Comparison of ENCODE assay signal across 22 cellular contexts in the genomic region with DNA sequence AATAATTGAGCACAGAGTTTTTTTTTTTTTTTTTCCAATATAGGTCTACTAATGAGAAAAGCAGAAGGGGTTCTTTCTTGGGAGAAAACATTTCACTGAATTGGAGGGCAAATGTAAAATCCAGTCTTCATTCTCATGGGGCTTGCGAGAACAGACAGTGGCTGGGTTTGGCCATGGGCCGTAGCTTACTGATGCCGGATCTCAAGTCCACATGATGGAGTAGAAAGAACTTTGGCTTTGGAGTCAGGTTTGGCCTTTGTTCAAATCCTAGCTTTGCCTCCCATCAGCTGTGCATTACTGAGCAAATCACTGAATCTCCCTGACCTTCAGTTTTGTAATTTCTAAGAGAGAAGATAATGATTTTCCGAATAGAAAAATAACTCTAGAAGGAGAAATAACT. TPM values are rescaled to one million over a fixed set of nuclear protein-coding genes. Genes with fewer than 3 reads are reported as not detected.
DNase-seq lines count a peak whose midpoint lies in the region; ATAC-seq and TF ChIP-seq lines count a peak whose summit lies in the region.
"Had no signal": no experiment of that assay in that cellular context is flagged by ENCODE, and none has a peak within 500 bp of the region (broad histone marks: within the 10 kb centered on the region; RNA-seq: fewer than 3 reads in every experiment).

No MANE protein-coding gene starts in this region.

- intact Hi-C loops in Right ventricle myocardium superior (cut with DNase I) (no loop called here), vagina (cut with DNase I) (no loop called here)

- no peak overlapping the region for H2AFZ ChIP-seq in smooth muscle cell (ENCODE audit: low read depth)

- H3K9me3 ChIP-seq in smooth muscle cell (replicated peaks; ENCODE audit: low read depth) (no peaks in the 10 kb centered on the region), vagina (no peaks in the 10 kb centered on the region)
- H3K9me3 ChIP-seq: HAP-1, SJCRH30 had no signal

- H3K4me3 ChIP-seq in smooth muscle cell (no peak overlapping the region), vagina (no peak overlapping the region)
- H3K4me3 ChIP-seq: HAP-1, SJCRH30 had no signal

- DNase-seq in amniotic epithelial cell (ENCODE audit: low read depth) (peak; percentile 89), Right ventricle myocardium superior (peak; percentile 81), smooth muscle cell (lab: John Stamatoyannopoulos, UW; ENCODE audit: unreplicated experiment) (no peak), vagina (ENCODE audit: extremely low spot score in 2 of 2) (no peak), OCI-M2 (lab: John Stamatoyannopoulos, UW; ENCODE audit: unreplicated experiment) (no peak), DMS79 (lab: John Stamatoyannopoulos, UW) (no peak), dedifferentiated amniotic fluid mesenchymal stem cell (ENCODE audit: extremely low spot score) (no peak)
- DNase-seq: activated CD4-positive, alpha-beta memory T cell treated with anti-CD3 and anti-CD28 coated beads for 36 hours; activated naive CD4-positive, alpha-beta T cell; activated T-cell treated with anti-CD3 and anti-CD28 coated beads, Interleukin-2, amount 50 U/mL, for 1 hour; anterior cingulate cortex; GDM1; naive B cell; NCI-H1417 treated with DMSO at 0.1 percent for 48 hours; NCI-H69; posterior cingulate gyrus; SJCRH30; T-helper 2 cell had no signal

- no peaks in the 10 kb centered on the region for H3K9me3 Mint-ChIP-seq in nephron
- H3K9me3 Mint-ChIP-seq: activated CD4-positive, alpha-beta memory T cell treated with anti-CD3 and anti-CD28 coated beads for 36 hours; dendritic cell treated with granulocyte-macrophage colony-stimulating factor and Interleukin-4, amounts not matched to agents 40 ng/mL and 50 ng/mL, for 4 days had no signal

- H3K4me1 ChIP-seq in smooth muscle cell (ENCODE audit: low read depth) (peaks cover 3% of the 10 kb centered on the region), vagina (peaks cover 25% of the 10 kb centered on the region)
- H3K4me1 ChIP-seq: HAP-1 had no signal

- H3K27ac Mint-ChIP-seq in nephron, result peak overlapping the region in 2 of 3 experiments; percentile 70 to 75
- H3K27ac Mint-ChIP-seq: activated CD4-positive, alpha-beta memory T cell treated with anti-CD3 and anti-CD28 coated beads for 36 hours; dendritic cell treated with granulocyte-macrophage colony-stimulating factor and Interleukin-4, amounts not matched to agents 40 ng/mL and 50 ng/mL, for 4 days; naive B cell had no signal

- H3K27me3 Mint-ChIP-seq in nephron (ENCODE audit: low read depth), result peaks cover 3% of the 10 kb centered on the region
- H3K27me3 Mint-ChIP-seq: activated CD4-positive, alpha-beta memory T cell treated with anti-CD3 and anti-CD28 coated beads for 36 hours; dendritic cell treated with granulocyte-macrophage colony-stimulating factor and Interleukin-4, amounts not matched to agents 40 ng/mL and 50 ng/mL, for 4 days had no signal

- H3K9ac ChIP-seq in smooth muscle cell (ENCODE audit: low read depth), result peak overlapping the region; percentile 78

- H3K36me3 ChIP-seq in smooth muscle cell (ENCODE audit: low read depth), result peaks cover 7% of the 10 kb centered on the region
- H3K36me3 ChIP-seq in vagina, result no peaks in the 10 kb centered on the region
- H3K36me3 ChIP-seq: HAP-1 had no signal

- H3F3A ChIP-seq in smooth muscle cell (ENCODE audit: low read depth), result peaks cover 25% of the 10 kb centered on the region

- no peaks in the 10 kb centered on the region for H3K79me2 ChIP-seq in smooth muscle cell (ENCODE audit: low read depth)

- no peaks in the 10 kb centered on the region for H4K20me1 ChIP-seq in smooth muscle cell (ENCODE audit: low read depth)

- TF ChIP-seq CTCF in nephron (IDR thresholded peaks at IDR 0.05; ENCODE audit: unreplicated experiment in 3 of 3) (no peak), smooth muscle cell (IDR thresholded peaks at IDR 0.05; ENCODE audit: borderline replicate concordance, insufficient read depth, poor library complexity, severe bottlenecking) (no peak), vagina (IDR thresholded peaks at IDR 0.05) (no peak)

- H3K27me3 ChIP-seq in smooth muscle cell (ENCODE audit: low read depth) (no peaks in the 10 kb centered on the region), vagina (no peaks in the 10 kb centered on the region)
- H3K27me3 ChIP-seq: SJCRH30 had no signal

- H3K4me1 Mint-ChIP-seq in nephron, result peaks cover 61% of the 10 kb centered on the region
- H3K4me1 Mint-ChIP-seq: naive B cell had no signal

- peak overlapping the region; percentile 97 for H3K27ac ChIP-seq in smooth muscle cell (ENCODE audit: low read depth)
- H3K27ac ChIP-seq in vagina, result no peak overlapping the region
- H3K27ac ChIP-seq: SJCRH30 had no signal

- H3K4me2 ChIP-seq in smooth muscle cell, result peak overlapping the region; percentile 55

- WGBS in smooth muscle cell (ENCODE audit: low lambda C conversion rate), result 92% methylated on average over 4 of the region's 4 CpGs

- TF ChIP-seq POLR2A in vagina (IDR thresholded peaks at IDR 0.05), result no peak

- no peak overlapping the region for H3K4me3 Mint-ChIP-seq in nephron
- H3K4me3 Mint-ChIP-seq: activated CD4-positive, alpha-beta memory T cell treated with anti-CD3 and anti-CD28 coated beads for 36 hours; dendritic cell treated with granulocyte-macrophage colony-stimulating factor and Interleukin-4, amounts not matched to agents 40 ng/mL and 50 ng/mL, for 4 days; naive B cell had no signal

- peaks cover 13% of the 10 kb centered on the region for H3K36me3 Mint-ChIP-seq in nephron (ENCODE audit: low read depth)
- H3K36me3 Mint-ChIP-seq: activated CD4-positive, alpha-beta memory T cell treated with anti-CD3 and anti-CD28 coated beads for 36 hours; naive B cell had no signal

- ATAC-seq in Right ventricle myocardium superior (ENCODE audit: poor library complexity), result peak; percentile 82
- ATAC-seq: HepG2 had no signal

RNA-seq across cellular contexts. Expression of a gene that starts 59.7 kb away (rescaled TPM):
- total RNA-seq in Right ventricle myocardium superior (49.6 TPM), smooth muscle cell (187 and 276 TPM in 2 replicates), vagina (78.3 TPM)
- polyA plus RNA-seq in smooth muscle cell, result 356 and 524 TPM in 2 replicates

Comparison
In these comparisons a context has a peak if more than half of its experiments do, and no peak if none do; other contexts are left out.
1. DNase-seq: peak in amniotic epithelial cell (single experiment) and Right ventricle myocardium superior (single experiment); none in smooth muscle cell (single experiment), vagina (0 of 2), OCI-M2 (single experiment), DMS79 (single experiment) and dedifferentiated amniotic fluid mesenchymal stem cell (single experiment).